ENCODE assay signal across 4 cellular contexts in the genomic region with DNA sequence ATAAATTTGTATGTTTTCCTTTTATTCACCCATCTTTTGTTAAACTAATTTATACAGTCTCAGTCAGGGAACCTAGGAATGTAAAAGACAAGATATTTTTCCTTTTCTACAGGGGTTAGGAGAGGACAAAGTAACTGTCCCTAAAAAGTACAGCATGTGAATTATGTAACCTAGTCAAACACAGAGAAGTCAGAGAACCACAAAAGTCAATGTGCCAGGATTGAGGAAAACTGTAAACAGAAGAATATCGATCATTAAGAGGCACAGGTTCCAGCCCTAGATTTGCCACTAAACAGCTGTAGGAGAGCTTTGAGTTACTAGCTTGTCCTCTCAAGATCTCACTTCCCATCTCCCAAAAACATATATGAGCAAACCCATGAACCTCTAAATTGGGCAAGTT.
TF ChIP-seq lines count a peak whose summit lies in the region.

No MANE protein-coding gene starts in this region.

TF ChIP-seq in liver, 16 proteins besides CTCF, POLR2A, EP300 and RAD21 (continues in another document):
- TF ChIP-seq YY1 (IDR thresholded peaks at IDR 0.05) (no peak), EGR1 (IDR thresholded peaks at IDR 0.05; ENCODE audit: low read depth in 2 of 2) (no peak), FOXA2 (IDR thresholded peaks at IDR 0.05) (peak; percentile 88), TAF1 (conservative IDR thresholded peaks at IDR 0.05) (no peak), RXRA (IDR thresholded peaks at IDR 0.05) (peak; percentile 90 to 92), NR2F2 (IDR thresholded peaks at IDR 0.05) (no peak), JUND (IDR thresholded peaks at IDR 0.05) (peak in 1 of 2 donors; percentile 49), HNF4G (IDR thresholded peaks at IDR 0.05) (peak; percentile 40)
- TF ChIP-seq, protein P1, sequence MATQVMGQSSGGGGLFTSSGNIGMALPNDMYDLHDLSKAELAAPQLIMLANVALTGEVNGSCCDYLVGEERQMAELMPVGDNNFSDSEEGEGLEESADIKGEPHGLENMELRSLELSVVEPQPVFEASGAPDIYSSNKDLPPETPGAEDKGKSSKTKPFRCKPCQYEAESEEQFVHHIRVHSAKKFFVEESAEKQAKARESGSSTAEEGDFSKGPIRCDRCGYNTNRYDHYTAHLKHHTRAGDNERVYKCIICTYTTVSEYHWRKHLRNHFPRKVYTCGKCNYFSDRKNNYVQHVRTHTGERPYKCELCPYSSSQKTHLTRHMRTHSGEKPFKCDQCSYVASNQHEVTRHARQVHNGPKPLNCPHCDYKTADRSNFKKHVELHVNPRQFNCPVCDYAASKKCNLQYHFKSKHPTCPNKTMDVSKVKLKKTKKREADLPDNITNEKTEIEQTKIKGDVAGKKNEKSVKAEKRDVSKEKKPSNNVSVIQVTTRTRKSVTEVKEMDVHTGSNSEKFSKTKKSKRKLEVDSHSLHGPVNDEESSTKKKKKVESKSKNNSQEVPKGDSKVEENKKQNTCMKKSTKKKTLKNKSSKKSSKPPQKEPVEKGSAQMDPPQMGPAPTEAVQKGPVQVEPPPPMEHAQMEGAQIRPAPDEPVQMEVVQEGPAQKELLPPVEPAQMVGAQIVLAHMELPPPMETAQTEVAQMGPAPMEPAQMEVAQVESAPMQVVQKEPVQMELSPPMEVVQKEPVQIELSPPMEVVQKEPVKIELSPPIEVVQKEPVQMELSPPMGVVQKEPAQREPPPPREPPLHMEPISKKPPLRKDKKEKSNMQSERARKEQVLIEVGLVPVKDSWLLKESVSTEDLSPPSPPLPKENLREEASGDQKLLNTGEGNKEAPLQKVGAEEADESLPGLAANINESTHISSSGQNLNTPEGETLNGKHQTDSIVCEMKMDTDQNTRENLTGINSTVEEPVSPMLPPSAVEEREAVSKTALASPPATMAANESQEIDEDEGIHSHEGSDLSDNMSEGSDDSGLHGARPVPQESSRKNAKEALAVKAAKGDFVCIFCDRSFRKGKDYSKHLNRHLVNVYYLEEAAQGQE (IDR thresholded peaks at IDR 0.05): peak; percentile 34
- TF ChIP-seq, protein P2, sequence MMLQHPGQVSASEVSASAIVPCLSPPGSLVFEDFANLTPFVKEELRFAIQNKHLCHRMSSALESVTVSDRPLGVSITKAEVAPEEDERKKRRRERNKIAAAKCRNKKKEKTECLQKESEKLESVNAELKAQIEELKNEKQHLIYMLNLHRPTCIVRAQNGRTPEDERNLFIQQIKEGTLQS (IDR thresholded peaks at IDR 0.05): no peak
- TF ChIP-seq, protein P3, sequence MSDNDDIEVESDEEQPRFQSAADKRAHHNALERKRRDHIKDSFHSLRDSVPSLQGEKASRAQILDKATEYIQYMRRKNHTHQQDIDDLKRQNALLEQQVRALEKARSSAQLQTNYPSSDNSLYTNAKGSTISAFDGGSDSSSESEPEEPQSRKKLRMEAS (IDR thresholded peaks at IDR 0.05): peak; percentile 54

TF ChIP-seq in HepG2, 621 proteins besides CTCF, POLR2A, EP300 and RAD21:
- TF ChIP-seq HNF4G (IDR thresholded peaks at IDR 0.05; ENCODE audit: borderline replicate concordance, low read depth, low read length) (no peak), HNF4G (CRISPR knock-in tag; IDR thresholded peaks at IDR 0.05; ENCODE audit: borderline replicate concordance, low read depth) (no peak), ZSCAN20 (CRISPR knock-in tag; IDR thresholded peaks at IDR 0.05; ENCODE audit: borderline replicate concordance) (no peak)

TF ChIP-seq in GM23338, 12 proteins besides CTCF, POLR2A, EP300 and RAD21 (continues in another document):
- TF ChIP-seq ZNF114 (CRISPR knock-in tag; IDR thresholded peaks at IDR 0.05) (no peak), EZH2phosphoT487 (IDR thresholded peaks at IDR 0.05; ENCODE audit: unreplicated experiment) (no peak), CREB1 (CRISPR knock-in tag; IDR thresholded peaks at IDR 0.05; ENCODE audit: low read depth) (no peak), EZH2 (IDR thresholded peaks at IDR 0.05; ENCODE audit: low read depth, unreplicated experiment) (no peak), JUNB (IDR thresholded peaks at IDR 0.05; ENCODE audit: unreplicated experiment) (no peak)
- TF ChIP-seq, protein P1 (IDR thresholded peaks at IDR 0.05; ENCODE audit: unreplicated experiment): no peak

TF ChIP-seq in SK-N-SH, 30 proteins besides CTCF, POLR2A, EP300 and RAD21:
- TF ChIP-seq CHD2 (IDR thresholded peaks at IDR 0.05; ENCODE audit: low read length, partially characterized antibody) (no peak), JUND (IDR thresholded peaks at IDR 0.05) (no peak), RFX5 (IDR thresholded peaks at IDR 0.05; ENCODE audit: low read length) (no peak)
- TF ChIP-seq, protein P4, sequence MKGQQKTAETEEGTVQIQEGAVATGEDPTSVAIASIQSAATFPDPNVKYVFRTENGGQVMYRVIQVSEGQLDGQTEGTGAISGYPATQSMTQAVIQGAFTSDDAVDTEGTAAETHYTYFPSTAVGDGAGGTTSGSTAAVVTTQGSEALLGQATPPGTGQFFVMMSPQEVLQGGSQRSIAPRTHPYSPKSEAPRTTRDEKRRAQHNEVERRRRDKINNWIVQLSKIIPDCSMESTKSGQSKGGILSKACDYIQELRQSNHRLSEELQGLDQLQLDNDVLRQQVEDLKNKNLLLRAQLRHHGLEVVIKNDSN (IDR thresholded peaks at IDR 0.05; ENCODE audit: borderline replicate concordance, low read depth): no peak
